ENCODE assay signal across 1 cellular context in genomic region chr5:66144074-66144798, GRCh38.
TF ChIP-seq lines count a peak whose summit lies in the region.

TSS of gene SREK1 (plus strand) at chr5:66144300. CDS start at chr5:66144377, 77 bp downstream.

TF ChIP-seq in K562, 482 proteins besides CTCF, POLR2A, EP300 and RAD21 (continued from another document and continues in another):
- TF ChIP-seq MIER1 (IDR thresholded peaks at IDR 0.05; ENCODE audit: low read depth), result no peak
- TF ChIP-seq ZBTB40 (IDR thresholded peaks at IDR 0.05), result peak; percentile 17; the same call in 1 of the 2 replicates
- no peak for TF ChIP-seq ZBTB40 (CRISPR knock-in tag; IDR thresholded peaks at IDR 0.05)
- TF ChIP-seq BACH1 (tag; IDR thresholded peaks at IDR 0.05), result no peak; the same call in 1 of the 2 replicates
- no peak for TF ChIP-seq SFPQ (IDR thresholded peaks at IDR 0.05; ENCODE audit: low read depth, low read length)
- TF ChIP-seq PYGO2 (tag; IDR thresholded peaks at IDR 0.05), result no peak
- TF ChIP-seq ZNF274 (IDR thresholded peaks at IDR 0.05; ENCODE audit: borderline replicate concordance, low read depth, low read length), result no peak; the same call in 1 of the 2 replicates
- 0 out of 2 replicates have a peak, but pooled peaks have one; percentile 32 for TF ChIP-seq TCFL5 (CRISPR knock-in tag; conservative IDR thresholded peaks at IDR 0.05)
- no peak for TF ChIP-seq RERE (CRISPR knock-in tag; IDR thresholded peaks at IDR 0.05; ENCODE audit: borderline replicate concordance)
- peak; percentile 87 for TF ChIP-seq PRPF4 (IDR thresholded peaks at IDR 0.05; ENCODE audit: insufficient read depth, low read depth, low read length, poor library complexity, severe bottlenecking)
- peak; percentile 95 for TF ChIP-seq CHD2 (IDR thresholded peaks at IDR 0.05; ENCODE audit: low read depth, low read length)
- TF ChIP-seq BRD9 (IDR thresholded peaks at IDR 0.05; ENCODE audit: low read depth, partially characterized antibody), result peak; percentile 17
- TF ChIP-seq SP2 (IDR thresholded peaks at IDR 0.05; ENCODE audit: extremely low read depth, low read depth, low read length, poor library complexity, severe bottlenecking), result peak; percentile 65
- TF ChIP-seq C11orf30 (IDR thresholded peaks at IDR 0.05; ENCODE audit: low read depth), result peak; percentile 57
- TF ChIP-seq ELF1 (tag; IDR thresholded peaks at IDR 0.05), result peak; percentile 86
- no peak for TF ChIP-seq CEBPZ (IDR thresholded peaks at IDR 0.05; ENCODE audit: borderline replicate concordance, low read depth, low read length)
- TF ChIP-seq BRF1 (IDR thresholded peaks at IDR 0.05; ENCODE audit: borderline replicate concordance, extremely low read depth, insufficient read length), result no peak
- peak; percentile 32; the same call in 1 of the 2 replicates for TF ChIP-seq NR2C2 (CRISPR knock-in tag; IDR thresholded peaks at IDR 0.05)
- peak; percentile 76 for TF ChIP-seq NR2C2 (tag; IDR thresholded peaks at IDR 0.05)
- TF ChIP-seq POLR2B (IDR thresholded peaks at IDR 0.05; ENCODE audit: low read depth, partially characterized antibody), result peak; percentile 93
- no peak for TF ChIP-seq STAT5B (CRISPR knock-in tag; IDR thresholded peaks at IDR 0.05)
- no peak for TF ChIP-seq ZFP30 (CRISPR knock-in tag; IDR thresholded peaks at IDR 0.05; ENCODE audit: borderline replicate concordance)
- TF ChIP-seq ILF3 (IDR thresholded peaks at IDR 0.05; ENCODE audit: borderline replicate concordance), result no peak
- TF ChIP-seq IRF2 (CRISPR knock-in tag; IDR thresholded peaks at IDR 0.05), result no peak
- TF ChIP-seq ZNF12 (CRISPR knock-in tag; IDR thresholded peaks at IDR 0.05), result no peak
- TF ChIP-seq CBX5 (IDR thresholded peaks at IDR 0.05; ENCODE audit: borderline replicate concordance, low read depth), result peak; percentile 31; the same call in 1 of the 2 replicates
- TF ChIP-seq ATF4 (CRISPR knock-in tag; IDR thresholded peaks at IDR 0.05), result 0 out of 2 replicates have a peak, but pooled peaks have one; percentile 3
- peak; percentile 94 for TF ChIP-seq TAF1 (IDR thresholded peaks at IDR 0.05; ENCODE audit: control insufficient read depth, extremely low read depth, insufficient read depth, low read length, severe bottlenecking)
- peak; percentile 19; the same call in 1 of the 2 replicates for TF ChIP-seq JUND (IDR thresholded peaks at IDR 0.05; ENCODE audit: borderline replicate concordance, low read depth, low read length)
- no peak; the same call in 2 of the 3 replicates for TF ChIP-seq JUND (tag; IDR thresholded peaks at IDR 0.05; ENCODE audit: borderline replicate concordance, low read depth, low read length)
- peak; percentile 77 for TF ChIP-seq CREM (IDR thresholded peaks at IDR 0.05; ENCODE audit: low read depth)
- TF ChIP-seq ZKSCAN1 (IDR thresholded peaks at IDR 0.05; ENCODE audit: low read depth, low read length), result no peak; the same call in 1 of the 2 replicates
